In genomic region chr15:98483575-98484130, GRCh38 we compare ENCODE assay signal across 36 cellular contexts.
"Had no signal": no experiment of that assay in that cellular context is flagged by ENCODE, and none has a peak within 500 bp of the region (broad histone marks: within the 10 kb centered on the region; RNA-seq: fewer than 3 reads in every experiment).

No MANE protein-coding gene starts in this region.

- DNase-seq: Karpas-422, Kasumi-1, MG63, MM.1S, MV-4-11, NCI-H1048, NCI-H1092, NCI-H1092 treated with DMSO at 0.1 percent for 48 hours, NCI-H1105, NCI-H1105 treated with DMSO at 0.1 percent for 48 hours, NCI-H1417, NCI-H1417 treated with DMSO at 0.1 percent for 48 hours, NCI-H1436, NCI-H1436 treated with DMSO at 0.1 percent for 48 hours, NCI-H146, NCI-H1694, NCI-H1694 treated with DMSO at 0.1 percent for 48 hours, NCI-H187, NCI-H187 treated with DMSO at 0.1 percent for 48 hours, NCI-H1930, NCI-H2029, NCI-H2029 treated with DMSO at 0.1 percent for 48 hours, NCI-H2081, NCI-H2081 treated with DMSO at 0.1 percent for 48 hours, NCI-H2107, NCI-H2171, NCI-H2171 treated with DMSO at 0.1 percent for 48 hours, NCI-H2227 treated with DMSO at 0.1 percent for 48 hours, NCI-H226, NCI-H345, NCI-H446, NCI-H446 treated with DMSO at 0.1 percent for 48 hours, NCI-H510A, NCI-H510A treated with DMSO at 0.1 percent for 48 hours, NCI-H524, NCI-H524 treated with DMSO at 0.1 percent for 48 hours had no signal

- H3K36me3 ChIP-seq: MG63 had no signal

- H3K4me3 ChIP-seq: MG63 had no signal

- H3K9me3 ChIP-seq: MG63 had no signal
